Comparison of ENCODE assay signal across 20 cellular contexts in genomic region chr7:51273360-51273759, GRCh38.
"Had no signal": no experiment of that assay in that cellular context is flagged by ENCODE, and none has a peak within 500 bp of the region (broad histone marks: within the 10 kb centered on the region; RNA-seq: fewer than 3 reads in every experiment).

No MANE protein-coding gene starts in this region.

- DNase-seq: esophagus squamous epithelium; foreskin fibroblast; glutamatergic neuron; islet precursor cell; left cardiac atrium; left ventricle myocardium superior; mesenchymal stem cell; midbrain; naive B cell; sigmoid colon; stimulated activated CD4-positive, alpha-beta T cell treated with anti-CD3 and anti-CD28 coated beads, Interleukin-2, amount 100 ng/mL, for 24 hours; stimulated activated CD4-positive, alpha-beta T cell treated with anti-CD3 and anti-CD28 coated beads, Interleukin-4, amount 100 ng/mL, for 4 hours; stimulated activated naive B cell treated with anti-CD40 and anti-IgM and Interleukin-4, amounts not matched to agents 10 μg/mL and 1 μg/mL and 100 μg/mL, for 72 hours; stimulated activated naive CD8-positive, alpha-beta T cell treated with anti-CD3 and anti-CD28 coated beads, Interleukin-15, amount 100 ng/mL, for 72 hours; uterus had no signal

- H3K36me3 ChIP-seq: esophagus squamous epithelium, gastroesophageal sphincter, right atrium auricular region, sigmoid colon, upper lobe of left lung, uterus had no signal

- H3K4me3 ChIP-seq: esophagus squamous epithelium, gastroesophageal sphincter, lung, right atrium auricular region, sigmoid colon, skin epidermis, upper lobe of left lung, uterus had no signal

- H3K9me3 ChIP-seq: esophagus squamous epithelium, gastroesophageal sphincter, right atrium auricular region, sigmoid colon, upper lobe of left lung, uterus had no signal

- H3K27me3 ChIP-seq: esophagus squamous epithelium, gastroesophageal sphincter, right atrium auricular region, sigmoid colon, upper lobe of left lung, uterus had no signal

- H3K27ac ChIP-seq: esophagus squamous epithelium, gastroesophageal sphincter, right atrium auricular region, sigmoid colon, skin epidermis, upper lobe of left lung, uterus had no signal

- H3K4me1 ChIP-seq: esophagus squamous epithelium, sigmoid colon, upper lobe of left lung, uterus had no signal
